ENCODE assay signal across 1 cellular context in genomic region chr17:78641666-78642065, GRCh38.
A peak's percentile ranks its signal among the peaks of the same experiment; 100 is the strongest.
TF ChIP-seq lines count a peak whose summit lies in the region.

No MANE protein-coding gene starts in this region.

TF ChIP-seq in HepG2, 621 proteins besides CTCF, POLR2A, EP300 and RAD21 (continued from another document):
- TF ChIP-seq POGZ (CRISPR knock-in tag; IDR thresholded peaks at IDR 0.05) (0 out of 2 replicates have a peak, but pooled peaks have one; percentile 6), SNAPC4 (CRISPR knock-in tag; IDR thresholded peaks at IDR 0.05) (peak; percentile 58; the same call in 1 of the 2 replicates), PHF20 (CRISPR knock-in tag; IDR thresholded peaks at IDR 0.05) (no peak), ZNF646 (CRISPR knock-in tag; IDR thresholded peaks at IDR 0.05) (peak; percentile 4; the same call in 1 of the 2 replicates)
